In genomic region chr4:69881173-69881773, GRCh38 we compare ENCODE assay signal across 1 cellular context.
TF ChIP-seq lines count a peak whose summit lies in the region.

No MANE protein-coding gene starts in this region.

TF ChIP-seq in K562, 482 proteins besides CTCF, POLR2A, EP300 and RAD21 (continued from another document):
- TF ChIP-seq ZNF639 (CRISPR knock-in tag; conservative IDR thresholded peaks at IDR 0.05 in 1 of 2, IDR thresholded peaks at IDR 0.05 in 1 of 2) (no peak), E2F8 (IDR thresholded peaks at IDR 0.05; ENCODE audit: low read depth, partially characterized antibody) (no peak)
